8 cellular contexts compared by ENCODE assay signal in genomic region chr14:83300454-83301064, GRCh38.
DNase-seq lines count a peak whose midpoint lies in the region; ATAC-seq and TF ChIP-seq lines count a peak whose summit lies in the region.

No MANE protein-coding gene starts in this region.

- H3K9me2 ChIP-seq in hepatocyte (replicated peaks; ENCODE audit: insufficient read depth): no peaks in the 10 kb centered on the region

- 48% methylated on average over 1 of the region's 1 CpG for WGBS in hepatocyte (ENCODE audit: low lambda C conversion rate, missing lambda C conversion rate)
- WGBS in upper lobe of left lung, 2 donors: 53 to 54% methylated on average over 1 of the region's 1 CpG

- no peak overlapping the region for H3K4me2 ChIP-seq in KMS-11
- no peak overlapping the region for H3K4me2 ChIP-seq in hepatocyte

- TF ChIP-seq CTCF in KMS-11 (conservative IDR thresholded peaks at IDR 0.05; ENCODE audit: low read depth, low read length): peak; percentile 74
- TF ChIP-seq CTCF in hepatocyte (IDR thresholded peaks at IDR 0.05; ENCODE audit: poor library complexity): peak; percentile 88
- peak; percentile 37 to 71 (median 64) for TF ChIP-seq CTCF in upper lobe of left lung (IDR thresholded peaks at IDR 0.05)

- no peak overlapping the region for H3K4me3 ChIP-seq in KMS-11 (IDR thresholded peaks at IDR 0.05; ENCODE audit: insufficient read depth, low read depth, low read length)
- no peak overlapping the region for H3K4me3 ChIP-seq in hepatocyte
- no peak overlapping the region for H3K4me3 ChIP-seq in upper lobe of left lung

- H3K79me2 ChIP-seq in KMS-11 (ENCODE audit: insufficient read depth, low read depth): no peaks in the 10 kb centered on the region
- H3K79me2 ChIP-seq in hepatocyte: no peaks in the 10 kb centered on the region

- 0 out of 3 replicates have a peak, but pooled peaks have one; percentile 48 for ATAC-seq in SK-N-SH treated with all-trans-retinoic acid at 6 μM for 48 hours
- ATAC-seq in upper lobe of left lung (ENCODE audit: low FRiP score in 2 of 2): no peak
- ATAC-seq in GM19324 (IDR thresholded peaks at IDR 0.05; ENCODE audit: low FRiP score, unreplicated experiment): no peak

- no peaks in the 10 kb centered on the region for H3K36me3 ChIP-seq in KMS-11 (ENCODE audit: insufficient read depth)
- H3K36me3 ChIP-seq in hepatocyte (replicated peaks; ENCODE audit: insufficient read depth, low read depth): no peaks in the 10 kb centered on the region
- no peaks in the 10 kb centered on the region for H3K36me3 ChIP-seq in upper lobe of left lung

- H3K9ac ChIP-seq in KMS-11: no peak overlapping the region

- H2AFZ ChIP-seq in KMS-11 (ENCODE audit: low read depth): no peak overlapping the region
- H2AFZ ChIP-seq in hepatocyte: no peak overlapping the region

- TF ChIP-seq POLR2A in upper lobe of left lung (IDR thresholded peaks at IDR 0.05): no peak

- H3K27ac ChIP-seq in KMS-11 (no peak overlapping the region), hepatocyte (no peak overlapping the region), upper lobe of left lung (no peak overlapping the region)

- no peaks in the 10 kb centered on the region for H4K20me1 ChIP-seq in KMS-11 (ENCODE audit: insufficient read depth)
- H4K20me1 ChIP-seq in hepatocyte (ENCODE audit: insufficient read depth, poor library complexity, severe bottlenecking): no peaks in the 10 kb centered on the region

- peak; percentile 64 for DNase-seq in DMS79 treated with DMSO at 0.1 percent for 48 hours (lab: John Stamatoyannopoulos, UW)
- no peak for DNase-seq in DMS79 (lab: John Stamatoyannopoulos, UW)
- peak; percentile 60 for DNase-seq in hepatocyte (ENCODE audit: low spot score)
- DNase-seq in upper lobe of left lung: no peak
- no peak for DNase-seq in SKM-1 treated with dmso at 0.1 percent for 144 hours (lab: John Stamatoyannopoulos, UW; ENCODE audit: unreplicated experiment)

- no peak for TF ChIP-seq EP300 in upper lobe of left lung (IDR thresholded peaks at IDR 0.05)

- H3K4me1 ChIP-seq in KMS-11 (ENCODE audit: low read depth, poor library complexity, severe bottlenecking) (no peaks in the 10 kb centered on the region), hepatocyte (ENCODE audit: insufficient read depth) (no peaks in the 10 kb centered on the region), upper lobe of left lung (no peaks in the 10 kb centered on the region)

- H3K9me3 ChIP-seq in hepatocyte (ENCODE audit: low read depth) (no peaks in the 10 kb centered on the region), upper lobe of left lung (no peaks in the 10 kb centered on the region)

- H3K27me3 ChIP-seq in KMS-11 (ENCODE audit: insufficient read depth, low read depth) (no peaks in the 10 kb centered on the region), hepatocyte (no peaks in the 10 kb centered on the region), upper lobe of left lung (no peaks in the 10 kb centered on the region)

TF ChIP-seq in SK-N-SH treated with all-trans-retinoic acid at 6 μM for 48 hours, 23 proteins besides CTCF, POLR2A, EP300 and RAD21:
- TF ChIP-seq GLIS3 (CRISPR knock-in tag; IDR thresholded peaks at IDR 0.05) (no peak), ZNF565 (CRISPR knock-in tag; conservative IDR thresholded peaks at IDR 0.05; ENCODE audit: low read depth) (no peak), CREB5 (CRISPR knock-in tag; IDR thresholded peaks at IDR 0.05; ENCODE audit: low read depth) (no peak), OSR1 (CRISPR knock-in tag; IDR thresholded peaks at IDR 0.05) (no peak), PATZ1 (CRISPR knock-in tag; IDR thresholded peaks at IDR 0.05; ENCODE audit: borderline replicate concordance) (no peak), CSDC2 (CRISPR knock-in tag; IDR thresholded peaks at IDR 0.05) (no peak), POU6F1 (CRISPR knock-in tag; IDR thresholded peaks at IDR 0.05; ENCODE audit: borderline replicate concordance, low read depth) (no peak), TOX (CRISPR knock-in tag; IDR thresholded peaks at IDR 0.05; ENCODE audit: borderline replicate concordance) (no peak), TCF4 (CRISPR knock-in tag; IDR thresholded peaks at IDR 0.05; ENCODE audit: borderline replicate concordance) (no peak), ZFP30 (CRISPR knock-in tag; IDR thresholded peaks at IDR 0.05) (no peak), PPARA (CRISPR knock-in tag; IDR thresholded peaks at IDR 0.05; ENCODE audit: borderline replicate concordance) (no peak), ZNF8 (CRISPR knock-in tag; IDR thresholded peaks at IDR 0.05) (no peak), CSRNP3 (CRISPR knock-in tag; IDR thresholded peaks at IDR 0.05) (no peak), ISL1 (CRISPR knock-in tag; IDR thresholded peaks at IDR 0.05) (no peak), BACH2 (CRISPR knock-in tag; IDR thresholded peaks at IDR 0.05; ENCODE audit: borderline replicate concordance) (no peak), ARNTL (CRISPR knock-in tag; IDR thresholded peaks at IDR 0.05; ENCODE audit: borderline replicate concordance, low read depth) (no peak), ZNF70 (CRISPR knock-in tag; IDR thresholded peaks at IDR 0.05) (no peak)

Comparison
In these comparisons a context has a peak if more than half of its experiments do, and no peak if none do; other contexts are left out.
1. DNase-seq: peak in DMS79 treated with DMSO at 0.1 percent for 48 hours (single experiment) and hepatocyte (single experiment); none in DMS79 (single experiment), upper lobe of left lung (0 of 2) and SKM-1 treated with dmso at 0.1 percent for 144 hours (single experiment).
2. Peak in every context shown above with its lines, with median percentiles within 50 percentile points of each other: CTCF ChIP-seq.